15 cellular contexts compared by ENCODE assay signal in the genomic region with DNA sequence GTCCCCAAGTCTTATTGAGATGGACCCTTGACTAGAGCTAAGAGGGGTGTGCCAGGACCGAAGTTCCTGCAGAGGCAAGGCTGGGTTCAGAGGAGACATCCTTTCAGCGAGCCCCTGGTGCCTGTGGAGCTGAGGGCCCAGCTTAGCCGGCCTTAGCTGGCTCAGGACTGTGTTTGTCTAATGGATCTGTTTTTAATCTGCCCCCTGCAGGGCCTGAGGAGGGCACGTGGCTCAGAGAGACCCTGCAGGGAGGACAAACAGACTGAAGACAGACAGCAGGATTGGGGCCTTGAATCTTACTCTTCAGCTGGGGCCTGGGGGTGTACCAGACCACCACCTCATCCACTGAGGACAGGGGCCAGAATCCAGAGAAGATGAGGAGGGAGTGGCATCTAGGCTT. TPM values are rescaled to one million over a fixed set of nuclear protein-coding genes. Genes with fewer than 3 reads are reported as not detected.
DNase-seq lines count a peak whose midpoint lies in the region; ATAC-seq, FAIRE-seq and TF ChIP-seq lines count a peak whose summit lies in the region.
"Had no signal": no experiment of that assay in that cellular context is flagged by ENCODE, and none has a peak within 500 bp of the region (broad histone marks: within the 10 kb centered on the region; RNA-seq: fewer than 3 reads in every experiment).

No MANE protein-coding gene starts in this region.

- no peaks in the 10 kb centered on the region for H3K9me3 ChIP-seq in A549
- H3K9me3 ChIP-seq in GM23248 (ENCODE audit: low read depth) = no peaks in the 10 kb centered on the region
- H3K9me3 ChIP-seq: transverse colon had no signal

- peak overlapping the region; percentile 78; the same call in 1 of the 2 replicates for H3K9ac ChIP-seq in GM23248

- no peaks in the 10 kb centered on the region for H3K27me3 ChIP-seq in GM23248 (replicated peaks; ENCODE audit: insufficient read depth)

- 45% methylated on average over 4 of the region's 4 CpGs for WGBS in A549 (ENCODE audit: missing lambda C conversion rate)
- 16 to 28% methylated on average over 4 of the region's 4 CpGs for WGBS in GM23248 (ENCODE audit: low coverage in 1 of 2, low lambda C conversion rate in 2 of 2, missing lambda C conversion rate in 2 of 2), 2 experiments

- H3K9me3 Mint-ChIP-seq in T-cell = no peaks in the 10 kb centered on the region
- H3K9me3 Mint-ChIP-seq: activated naive CD4-positive, alpha-beta T cell treated with anti-CD3 and anti-CD28 coated beads, Interleukin-2, amount 50 U/mL, for 72 hours had no signal

- H3K27me3 Mint-ChIP-seq in T-cell = peaks cover 11 to 38% of the 10 kb centered on the region in 2 donors

- peaks cover 5% of the 10 kb centered on the region for H3K36me3 Mint-ChIP-seq in T-cell
- H3K36me3 Mint-ChIP-seq: activated naive CD4-positive, alpha-beta T cell treated with anti-CD3 and anti-CD28 coated beads, Interleukin-2, amount 50 U/mL, for 72 hours had no signal

- no peak for ATAC-seq in A549
- no peak for ATAC-seq in T-cell (replicated peaks in 1 of 4)
- no peak for ATAC-seq in HG03460 (IDR thresholded peaks at IDR 0.05; ENCODE audit: unreplicated experiment)
- no peak for ATAC-seq in GM19452 (IDR thresholded peaks at IDR 0.05; ENCODE audit: unreplicated experiment)
- ATAC-seq: activated CD4-positive, alpha-beta T cell treated with anti-CD3 and anti-CD28 coated beads for 36 hours; activated naive CD4-positive, alpha-beta T cell treated with anti-CD3 and anti-CD28 coated beads, Interleukin-2, amount 50 U/mL, for 72 hours; GM12878 had no signal

- DNase-seq in A549 (ENCODE audit: low read depth in 1 of 2, low spot score in 1 of 2) = no peak
- peak; percentile 23 for DNase-seq in GM23248
- DNase-seq in T-cell = no peak
- peak; percentile 41 for DNase-seq in iPS-NIHi11 (ENCODE audit: low spot score)
- no peak for DNase-seq in OCI-M1 (lab: John Stamatoyannopoulos, UW)
- no peak for DNase-seq in GOT3 (lab: John Stamatoyannopoulos, UW)
- DNase-seq: activated CD4-positive, alpha-beta T cell treated with anti-CD3 and anti-CD28 coated beads for 36 hours; NCI-H2081 treated with DMSO at 0.1 percent for 48 hours; transverse colon had no signal

- peaks cover 21 to 32% (median 30%) of the 10 kb centered on the region in 3 donors for H3K4me1 Mint-ChIP-seq in T-cell

- peak overlapping the region; percentile 99; the same call in 1 of the 3 replicates for H3K4me2 ChIP-seq in A549
- H3K4me2 ChIP-seq in GM23248 (ENCODE audit: unreplicated experiment) = peak overlapping the region; percentile 87

- no peak for TF ChIP-seq CTCF in A549 (IDR thresholded peaks at IDR 0.05)

- H3F3A ChIP-seq in GM23248 (ENCODE audit: insufficient read depth) = peaks cover 16% of the 10 kb centered on the region

- no peak for TF ChIP-seq POLR2A in A549 (IDR thresholded peaks at IDR 0.05; ENCODE audit: low read length)

- in situ Hi-C loops in GM23248 (cut with MboI) = no loop called here

- CTCF ChIA-PET in A549 (lab: Yijun Ruan, JAX) (interaction anchor here (0.6 to 52.1 kb wide), 9 partner anchors 10 to 224 kb away, joined by 3 to 2258 read pairs (median 4); partner anchors contain the start of genes CRABP2, HAPLN2, ISG20L2 and METTL25B), T-cell (lab: Charles Lee) (interaction anchor here in 1 of 2 donors (1.0 kb wide), 1 partner anchor 43 kb away, joined by 10 read pairs; no protein-coding TSS in a partner anchor)

- FAIRE-seq in A549 (lab: Jason Lieb, UNC) = no peak
- FAIRE-seq: endothelial cell of umbilical vein, GM12878 had no signal

- no peak for TF ChIP-seq EP300 in A549 (IDR thresholded peaks at IDR 0.05)

- no peak overlapping the region for H3K27ac Mint-ChIP-seq in T-cell
- H3K27ac Mint-ChIP-seq: activated CD4-positive, alpha-beta T cell treated with anti-CD3 and anti-CD28 coated beads for 36 hours; activated naive CD4-positive, alpha-beta T cell treated with anti-CD3 and anti-CD28 coated beads, Interleukin-2, amount 50 U/mL, for 72 hours had no signal

- peak overlapping the region; percentile 29 to 91 (median 50) for H3K4me3 Mint-ChIP-seq in T-cell
- H3K4me3 Mint-ChIP-seq: activated CD4-positive, alpha-beta T cell treated with anti-CD3 and anti-CD28 coated beads for 36 hours had no signal

- H3K36me3 ChIP-seq in GM23248 (ENCODE audit: low read depth) = no peaks in the 10 kb centered on the region
- H3K36me3 ChIP-seq: transverse colon had no signal

- POLR2A ChIA-PET in A549 (lab: Yijun Ruan, JAX) = no interaction called here
- POLR2A ChIA-PET in T-cell (lab: Charles Lee) = no interaction called here

- H3K4me1 ChIP-seq in A549 (peaks cover 39% of the 10 kb centered on the region), GM23248 (ENCODE audit: insufficient read depth) (peaks cover 46% of the 10 kb centered on the region)

- H3K9me2 ChIP-seq in GM23248 (ENCODE audit: insufficient read depth) = no peaks in the 10 kb centered on the region

- H4K20me1 ChIP-seq in GM23248 (ENCODE audit: insufficient read depth) = no peaks in the 10 kb centered on the region

- no peak overlapping the region for H2AFZ ChIP-seq in GM23248

- H3K4me3 ChIP-seq in A549 = no peak overlapping the region
- H3K4me3 ChIP-seq in GM23248 = peak overlapping the region; percentile 71
- H3K4me3 ChIP-seq: GM12878, transverse colon had no signal

- H3K27ac ChIP-seq in A549 (0 out of 6 replicates have a peak overlapping the region, but pooled peaks of 1 of the 2 experiments have one; percentile 2), GM23248 (no peak overlapping the region)
- H3K27ac ChIP-seq: C4-2B, transverse colon had no signal

- H3K79me2 ChIP-seq in GM23248 (ENCODE audit: insufficient read depth) = no peaks in the 10 kb centered on the region

- no peak for TF ChIP-seq RAD21 in A549 (conservative IDR thresholded peaks at IDR 0.05 in 1 of 2, IDR thresholded peaks at IDR 0.05 in 1 of 2)

TF ChIP-seq in A549, 52 proteins besides CTCF, POLR2A, EP300 and RAD21:
- TF ChIP-seq ESRRA (IDR thresholded peaks at IDR 0.05; ENCODE audit: borderline replicate concordance, low read length) = no peak
- TF ChIP-seq NPAS2 (CRISPR knock-in tag; IDR thresholded peaks at IDR 0.05; ENCODE audit: borderline replicate concordance) = no peak
- no peak for TF ChIP-seq ZNF302 (CRISPR knock-in tag; IDR thresholded peaks at IDR 0.05)
- no peak for TF ChIP-seq SMC3 (IDR thresholded peaks at IDR 0.05)

RNA-seq across cellular contexts. Expression of gene CRABP2, which starts 1.6 kb away (rescaled TPM):
- 1.4 and 1.7 TPM in 2 replicates for polyA plus RNA-seq in A549 (2011; rRNA removed)
- 2.9 and 3.8 TPM in 2 replicates for polyA plus RNA-seq in A549 (2012; cell fraction: cytosol; rRNA removed)
- polyA plus RNA-seq in A549 (2012; cell fraction: nucleus; rRNA removed) = 6.1 and 8.7 TPM in 2 replicates
- polyA plus RNA-seq in A549 (2017; fragmentation: RNase III; extraction: RNeasy Plus Mini Kit Qiagen cat#74134 plus additional on column Dnase treatment) = 15.6 to 19.1 TPM (median 17.9 TPM) in 3 replicates
- 1.0 TPM in 1 of 2 replicates, not detected in the other for polyA minus RNA-seq in A549 (2011; rRNA and poly(A)+ RNA removed)
- 23.3 and 38.8 TPM in 2 replicates for total RNA-seq in GM23248 (2014; rRNA removed; shearing (Covaris generic))
- polyA plus RNA-seq in GM23248 (2016; fragmentation: Nextera tagmentation; extraction: Ambion mirVana) = 64.1 and 68.6 TPM in 2 replicates
- 1 to 10 TPM in 4 of 5 donors, under 1 TPM in 1; 0.76 to 3.6 (median 1.6) TPM for total RNA-seq in T-cell

RNA-seq across cellular contexts. Expression of gene METTL25B, which starts 24.5 kb away (rescaled TPM):
- 18.5 and 22.1 TPM in 2 replicates for polyA plus RNA-seq in A549 (2011; rRNA removed)
- polyA plus RNA-seq in A549 (2012; cell fraction: cytosol; rRNA removed) = 19.4 and 21.3 TPM in 2 replicates
- 34.1 and 34.8 TPM in 2 replicates for polyA plus RNA-seq in A549 (2012; cell fraction: nucleus; rRNA removed)
- polyA plus RNA-seq in A549 (2017; fragmentation: RNase III; extraction: RNeasy Plus Mini Kit Qiagen cat#74134 plus additional on column Dnase treatment) = 15.7 to 21.7 TPM (median 16.7 TPM) in 3 replicates
- 19.6 and 21.6 TPM in 2 replicates for polyA minus RNA-seq in A549 (2011; rRNA and poly(A)+ RNA removed)
- total RNA-seq in GM23248 (2014; rRNA removed; shearing (Covaris generic)) = 4.5 and 5.6 TPM in 2 replicates
- polyA plus RNA-seq in GM23248 (2016; fragmentation: Nextera tagmentation; extraction: Ambion mirVana) = 7.4 and 10.1 TPM in 2 replicates
- 10 to 100 TPM; 13.0 to 36.1 (median 32.3) TPM for total RNA-seq in T-cell

RNA-seq across cellular contexts. Expression of gene ISG20L2, which starts 24.8 kb away (rescaled TPM):
- polyA plus RNA-seq in A549 (2011; rRNA removed) = 42.5 and 55.7 TPM in 2 replicates
- polyA plus RNA-seq in A549 (2012; cell fraction: cytosol; rRNA removed) = 29.2 and 35.7 TPM in 2 replicates
- polyA plus RNA-seq in A549 (2012; cell fraction: nucleus; rRNA removed) = 12.5 and 17.9 TPM in 2 replicates
- 27.6 to 31.4 TPM (median 29.6 TPM) in 3 replicates for polyA plus RNA-seq in A549 (2017; fragmentation: RNase III; extraction: RNeasy Plus Mini Kit Qiagen cat#74134 plus additional on column Dnase treatment)
- polyA minus RNA-seq in A549 (2011; rRNA and poly(A)+ RNA removed) = 44.0 and 56.0 TPM in 2 replicates
- 10.4 TPM in 2 replicates for total RNA-seq in GM23248 (2014; rRNA removed; shearing (Covaris generic))
- 17.8 and 21.5 TPM in 2 replicates for polyA plus RNA-seq in GM23248 (2016; fragmentation: Nextera tagmentation; extraction: Ambion mirVana)
- 10 to 100 TPM; 35.3 to 63.7 (median 44.3) TPM for total RNA-seq in T-cell

RNA-seq across cellular contexts. Expression of gene NES, which starts 26.5 kb away (rescaled TPM):
- 0.57 and 0.65 TPM in 2 replicates for polyA plus RNA-seq in A549 (2011; rRNA removed)
- 0.34 and 0.39 TPM in 2 replicates for polyA plus RNA-seq in A549 (2012; cell fraction: cytosol; rRNA removed)
- polyA plus RNA-seq in A549 (2012; cell fraction: nucleus; rRNA removed) = 2.5 and 2.7 TPM in 2 replicates
- 2.1 to 2.8 TPM (median 2.1 TPM) in 3 replicates for polyA plus RNA-seq in A549 (2017; fragmentation: RNase III; extraction: RNeasy Plus Mini Kit Qiagen cat#74134 plus additional on column Dnase treatment)
- polyA minus RNA-seq in A549 (2011; rRNA and poly(A)+ RNA removed) = 0.45 and 0.54 TPM in 2 replicates
- total RNA-seq in GM23248 (2014; rRNA removed; shearing (Covaris generic)) = 15.0 and 23.0 TPM in 2 replicates
- 2.2 TPM in 2 replicates for polyA plus RNA-seq in GM23248 (2016; fragmentation: Nextera tagmentation; extraction: Ambion mirVana)
- under 1 TPM in 3 of 5 donors, not detected in 2; 0.10 to 0.35 (median 0.25) TPM for total RNA-seq in T-cell
- total RNA-seq: activated naive CD4-positive, alpha-beta T cell treated with anti-CD3 and anti-CD28 coated beads, Interleukin-2, amount 50 U/mL, for 72 hours had no signal

RNA-seq across cellular contexts. Expression of gene MRPL24, which starts 37.1 kb away (rescaled TPM):
- polyA plus RNA-seq in A549 (2011; rRNA removed) (170 and 246 TPM in 2 replicates), A549 (2017; fragmentation: RNase III; extraction: RNeasy Plus Mini Kit Qiagen cat#74134 plus additional on column Dnase treatment) (195 to 207 TPM (median 198 TPM) in 3 replicates), GM23248 (2016; fragmentation: Nextera tagmentation; extraction: Ambion mirVana) (91.4 and 93.7 TPM in 2 replicates)
- polyA plus RNA-seq in A549 (2012; cell fraction: cytosol; rRNA removed) = 174 and 183 TPM in 2 replicates
- 74.5 and 122 TPM in 2 replicates for polyA plus RNA-seq in A549 (2012; cell fraction: nucleus; rRNA removed)
- polyA minus RNA-seq in A549 (2011; rRNA and poly(A)+ RNA removed) = 53.9 and 86.1 TPM in 2 replicates
- total RNA-seq in GM23248 (2014; rRNA removed; shearing (Covaris generic)) = 49.2 and 55.7 TPM in 2 replicates
- total RNA-seq in T-cell = 10 to 100 TPM; 23.8 to 66.6 (median 52.6) TPM

Comparison
In these comparisons a context has a peak if more than half of its experiments do, and no peak if none do; other contexts are left out.
1. DNase-seq: peak in GM23248 (single experiment) and iPS-NIHi11 (single experiment); none in A549 (0 of 2), T-cell (0 of 34), OCI-M1 (single experiment) and GOT3 (single experiment).